Comparison of ENCODE assay signal across 18 cellular contexts in the genomic region with DNA sequence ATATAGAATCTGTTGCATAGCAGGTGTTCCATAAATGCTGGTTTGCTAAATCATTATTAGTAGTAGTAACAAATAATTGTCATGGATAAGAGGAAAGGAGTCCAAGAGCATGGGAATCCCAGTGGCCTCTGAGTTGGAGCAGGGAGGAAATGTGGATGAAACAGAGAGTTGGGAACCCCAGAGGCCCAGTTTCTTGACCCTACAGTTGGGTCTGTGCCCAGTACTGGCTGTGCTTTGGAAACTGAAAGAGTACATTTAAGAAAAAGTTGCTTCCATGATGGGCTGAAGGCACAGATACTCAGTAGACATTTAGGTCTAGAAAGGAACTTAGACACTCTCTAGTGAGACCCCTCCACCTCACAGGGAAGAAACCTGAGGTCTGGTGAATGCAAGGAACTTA.
A peak's percentile ranks its signal among the peaks of the same experiment; 100 is the strongest.
DNase-seq lines count a peak whose midpoint lies in the region; ATAC-seq and TF ChIP-seq lines count a peak whose summit lies in the region.
"Had no signal": no experiment of that assay in that cellular context is flagged by ENCODE, and none has a peak within 500 bp of the region (broad histone marks: within the 10 kb centered on the region; RNA-seq: fewer than 3 reads in every experiment).

No MANE protein-coding gene starts in this region.

- H3K27ac Mint-ChIP-seq in nephron: peak overlapping the region in 2 of 3 experiments; percentile 31 to 56
- H3K27ac Mint-ChIP-seq: B cell; CD4-positive, alpha-beta T cell; CD8-positive, alpha-beta T cell had no signal

- DNase-seq in ovary (peak in 3 of 5 donors; percentile 30 to 51 (median 41)), sciatic nerve (ENCODE audit: low spot score) (no peak), HEK293T (ENCODE audit: extremely low spot score) (no peak), mucosa of descending colon (no peak), occipital lobe (lab: John Stamatoyannopoulos, UW) (no peak)
- DNase-seq: AML-193; Caco-2; Calu3; CD4-positive, alpha-beta T cell; CD8-positive, alpha-beta T cell; DMS79 treated with DMSO at 0.1 percent for 48 hours; GF-D8 had no signal

- intact Hi-C loops in ovary (cut with DNase I): no loop called here
- intact Hi-C loops in sciatic nerve (cut with DNase I): no loop called here
- intact Hi-C loops in mucosa of descending colon (cut with DNase I, micrococcal nuclease): no loop called here

- no peaks in the 10 kb centered on the region for H3K27me3 ChIP-seq in ovary

- H3K9me3 Mint-ChIP-seq in nephron: peaks cover 7% of the 10 kb centered on the region

- H3K9me3 ChIP-seq in ovary: no peaks in the 10 kb centered on the region
- H3K9me3 ChIP-seq in mucosa of descending colon: peaks cover 2% of the 10 kb centered on the region
- H3K9me3 ChIP-seq: Caco-2 had no signal

- H3K27me3 Mint-ChIP-seq in nephron (ENCODE audit: low read depth): peaks cover 10% of the 10 kb centered on the region
- H3K27me3 Mint-ChIP-seq: B cell had no signal

- no peaks in the 10 kb centered on the region for H3K36me3 Mint-ChIP-seq in nephron (ENCODE audit: low read depth)
- H3K36me3 Mint-ChIP-seq: CD8-positive, alpha-beta T cell had no signal

- TF ChIP-seq POLR2A in ovary (IDR thresholded peaks at IDR 0.05): no peak

- H3K4me3 ChIP-seq in ovary (no peak overlapping the region), mucosa of descending colon (no peak overlapping the region)
- H3K4me3 ChIP-seq: A549; BLaER1 treated with 17β-estradiol and CSF1 and Interleukin-3, amounts not matched to agents 10 nM and 100 nM had no signal

- H3K4me3 Mint-ChIP-seq in nephron: no peak overlapping the region
- H3K4me3 Mint-ChIP-seq: B cell; CD4-positive, alpha-beta T cell; CD8-positive, alpha-beta T cell had no signal

- no peak for TF ChIP-seq CTCF in nephron (IDR thresholded peaks at IDR 0.05; ENCODE audit: unreplicated experiment in 3 of 3)
- TF ChIP-seq CTCF in ovary (IDR thresholded peaks at IDR 0.05): no peak
- no peak for TF ChIP-seq CTCF in mucosa of descending colon (IDR thresholded peaks at IDR 0.05)

- H3K36me3 ChIP-seq in ovary (no peaks in the 10 kb centered on the region), mucosa of descending colon (ENCODE audit: low read depth) (no peaks in the 10 kb centered on the region)

- H3K4me1 Mint-ChIP-seq in nephron: peaks cover 35% of the 10 kb centered on the region
- H3K4me1 Mint-ChIP-seq: B cell had no signal

- POLR2A ChIA-PET in HEK293T (lab: Yijun Ruan, JAX): no interaction called here

- TF ChIP-seq EP300 in ovary (IDR thresholded peaks at IDR 0.05): no peak

- peak; percentile 43 for ATAC-seq in sciatic nerve
- no peak for ATAC-seq in mucosa of descending colon
- ATAC-seq: A549; CD8-positive, alpha-beta T cell had no signal

- H3K4me1 ChIP-seq in ovary (ENCODE audit: insufficient read depth) (peaks cover 10% of the 10 kb centered on the region), mucosa of descending colon (ENCODE audit: low read depth) (no peaks in the 10 kb centered on the region)
- H3K4me1 ChIP-seq: Caco-2 had no signal

- CTCF ChIA-PET in HEK293T (lab: Yijun Ruan, JAX): no interaction called here

- no peak overlapping the region for H3K27ac ChIP-seq in ovary
- H3K27ac ChIP-seq: 22Rv1; BLaER1 treated with 17β-estradiol and CSF1 and Interleukin-3, amounts not matched to agents 10 nM and 100 nM; C4-2B had no signal

TF ChIP-seq in HEK293T, 16 proteins besides CTCF, POLR2A, EP300 and RAD21:
- TF ChIP-seq FOXA1 (IDR thresholded peaks at IDR 0.05) (no peak), ARNT (IDR thresholded peaks at IDR 0.05) (no peak), L3MBTL2 (conservative IDR thresholded peaks at IDR 0.05) (no peak), CTBP1 (IDR thresholded peaks at IDR 0.05; ENCODE audit: borderline replicate concordance) (no peak)

Comparison
In these comparisons a context has a peak if more than half of its experiments do, and no peak if none do; other contexts are left out.
1. DNase-seq: peak in ovary (3 of 5); none in sciatic nerve (single experiment), HEK293T (single experiment), mucosa of descending colon (0 of 3) and occipital lobe (single experiment).